In the genomic region with DNA sequence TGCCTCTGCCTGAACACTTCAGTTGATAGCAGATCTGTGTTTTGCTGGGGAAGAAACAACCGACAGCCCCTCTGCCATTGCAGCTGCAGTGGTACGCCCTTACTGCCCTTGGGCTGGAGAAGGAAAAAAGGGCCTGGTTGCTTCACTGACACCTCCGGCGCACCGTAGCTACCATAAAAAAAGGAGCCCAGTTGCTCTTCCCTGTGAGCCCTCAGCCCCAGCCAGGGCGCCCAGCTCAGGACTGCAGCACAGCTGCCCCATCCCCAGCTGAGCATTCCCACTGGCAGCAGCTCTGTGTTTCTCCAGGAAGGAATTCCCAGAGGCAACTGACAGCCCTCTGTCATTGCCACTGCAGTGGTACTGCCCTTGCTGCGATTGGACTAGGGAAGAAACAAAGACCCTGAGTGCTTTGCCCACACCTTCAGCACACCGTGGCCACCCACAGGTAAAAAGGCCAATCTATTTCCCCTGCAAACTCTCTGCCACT, we compare ENCODE assay signal across 24 cellular contexts.
"Had no signal": no experiment of that assay in that cellular context is flagged by ENCODE, and none has a peak within 500 bp of the region (broad histone marks: within the 10 kb centered on the region; RNA-seq: fewer than 3 reads in every experiment).

No MANE protein-coding gene starts in this region.

- H3K36me3 Mint-ChIP-seq: activated naive CD8-positive, alpha-beta T cell treated with anti-CD3 and anti-CD28 coated beads for 36 hours; natural killer cell had no signal

- H3K9me3 ChIP-seq: right lobe of liver, thoracic aorta, uterus had no signal

- H3K27ac ChIP-seq: brain microvascular endothelial cell, heart left ventricle, left lung, right lobe of liver, thoracic aorta, uterus had no signal

- H3K27ac Mint-ChIP-seq: activated B cell treated with CpG ODN at 0.5 μM for 24 hours; activated CD8-positive, alpha-beta T cell treated with anti-CD3 and anti-CD28 coated beads for 36 hours; activated naive CD4-positive, alpha-beta T cell treated with anti-CD3 and anti-CD28 coated beads for 36 hours; activated naive CD8-positive, alpha-beta T cell treated with anti-CD3 and anti-CD28 coated beads for 36 hours; activated T-helper 2 cell treated with anti-CD3 and anti-CD28 coated beads, Interferon-gamma antibody, Interleukin-2, Interleukin-4, amounts not matched to agents 10 μg/mL and 5 μg/mL and 100 μg/mL, durations not matched to agents 14 hours and 24 hours and 36 hours; natural killer cell; stimulated activated naive CD8-positive, alpha-beta T cell treated with anti-CD3 and anti-CD28 coated beads, Interleukin-15, Interleukin-2, amounts not matched to agents 100 ng/mL and 50 ng/mL, for 24 hours; T-helper 1 cell treated with Interleukin-12 subunit alpha and Interleukin-12 subunit beta and Interleukin-4 antibody, amounts not matched to agents 30 μg/mL and 1 μg/mL, for 36 hours had no signal

- H3K4me1 ChIP-seq: heart left ventricle, left lung, right lobe of liver, uterus had no signal

- H3K27me3 Mint-ChIP-seq: activated B cell treated with CpG ODN at 0.5 μM for 24 hours; activated CD8-positive, alpha-beta T cell treated with anti-CD3 and anti-CD28 coated beads for 36 hours; activated naive CD8-positive, alpha-beta T cell treated with anti-CD3 and anti-CD28 coated beads for 36 hours; stimulated activated naive CD8-positive, alpha-beta T cell treated with anti-CD3 and anti-CD28 coated beads, Interleukin-15, Interleukin-2, amounts not matched to agents 100 ng/mL and 50 ng/mL, for 24 hours had no signal

- H3K4me1 Mint-ChIP-seq: activated B cell treated with CpG ODN at 0.5 μM for 24 hours; activated naive CD8-positive, alpha-beta T cell treated with anti-CD3 and anti-CD28 coated beads for 36 hours; natural killer cell had no signal

- H3K4me3 ChIP-seq: heart left ventricle, left lung, lung, right lobe of liver, thoracic aorta, uterus had no signal

- H3K4me3 Mint-ChIP-seq: activated B cell treated with CpG ODN at 0.5 μM for 24 hours; activated CD8-positive, alpha-beta T cell treated with anti-CD3 and anti-CD28 coated beads for 36 hours; activated naive CD4-positive, alpha-beta T cell treated with anti-CD3 and anti-CD28 coated beads for 36 hours; activated naive CD8-positive, alpha-beta T cell treated with anti-CD3 and anti-CD28 coated beads for 36 hours; natural killer cell; stimulated activated naive CD8-positive, alpha-beta T cell treated with anti-CD3 and anti-CD28 coated beads, Interleukin-15, Interleukin-2, amounts not matched to agents 100 ng/mL and 50 ng/mL, for 24 hours; T-helper 1 cell treated with Interleukin-12 subunit alpha and Interleukin-12 subunit beta and Interleukin-4 antibody, amounts not matched to agents 30 μg/mL and 1 μg/mL, for 36 hours had no signal

- H3K36me3 ChIP-seq: brain microvascular endothelial cell, heart left ventricle, left lung, right lobe of liver, thoracic aorta, uterus had no signal

- DNase-seq: activated B cell treated with CpG ODN at 0.5 μM for 24 hours; activated CD4-positive, alpha-beta T cell treated with anti-CD3 and anti-CD28 coated beads, Interleukin-2, amount 50 U/mL, for 1 hour; activated CD8-positive, alpha-beta T cell treated with anti-CD3 and anti-CD28 coated beads for 36 hours; activated naive CD4-positive, alpha-beta T cell treated with anti-CD3 and anti-CD28 coated beads for 36 hours; activated naive CD8-positive, alpha-beta T cell treated with anti-CD3 and anti-CD28 coated beads for 36 hours; activated T-cell treated with anti-CD3 and anti-CD28 coated beads, Interleukin-2, amount 50 U/mL, for 48 hours; brain microvascular endothelial cell; cortex of kidney; foreskin fibroblast; mesendoderm; natural killer cell; stimulated activated CD4-positive, alpha-beta T cell treated with anti-CD3 and anti-CD28 coated beads, Interleukin-12 subunit alpha, Interleukin-12 subunit beta, amount 100 ng/mL, for 4 hours; stimulated activated CD4-positive, alpha-beta T cell treated with anti-CD3 and anti-CD28 coated beads, Interleukin-4, amount 100 ng/mL, for 1 hour; T1000; trophoblast cell; uterus had no signal

- H3K27me3 ChIP-seq: brain microvascular endothelial cell, heart left ventricle, left lung, right lobe of liver, uterus had no signal

- H3K9me3 Mint-ChIP-seq: activated T-helper 2 cell treated with anti-CD3 and anti-CD28 coated beads, Interferon-gamma antibody, Interleukin-2, Interleukin-4, amounts not matched to agents 10 μg/mL and 5 μg/mL and 100 μg/mL, durations not matched to agents 14 hours and 24 hours and 36 hours; T-helper 1 cell treated with Interleukin-12 subunit alpha and Interleukin-12 subunit beta and Interleukin-4 antibody, amounts not matched to agents 30 μg/mL and 1 μg/mL, for 36 hours had no signal
